18 cellular contexts compared by ENCODE assay signal in genomic region chr21:46486481-46487000, GRCh38. TPM values are rescaled to one million over a fixed set of nuclear protein-coding genes. Genes with fewer than 3 reads are reported as not detected.
DNase-seq lines count a peak whose midpoint lies in the region; ATAC-seq and TF ChIP-seq lines count a peak whose summit lies in the region.
"Had no signal": no experiment of that assay in that cellular context is flagged by ENCODE, and none has a peak within 500 bp of the region (broad histone marks: within the 10 kb centered on the region; RNA-seq: fewer than 3 reads in every experiment).

No MANE protein-coding gene starts in this region.

- H3K18ac ChIP-seq in IMR-90 (ENCODE audit: low read depth, low read length), result no peak overlapping the region

- CTCF ChIA-PET in IMR-90 (lab: Yijun Ruan, JAX), result interaction anchor here (1.1 kb wide), 1 partner anchor 31 kb away, joined by 3 read pairs; no protein-coding TSS in a partner anchor

- H2BK20ac ChIP-seq in IMR-90 (ENCODE audit: low read depth, low read length), result no peak overlapping the region

- no peaks in the 10 kb centered on the region for H3K27me3 ChIP-seq in IMR-90 (ENCODE audit: control insufficient read depth, insufficient read depth, low read length)
- H3K27me3 ChIP-seq: BE2C had no signal

- H2AK5ac ChIP-seq in IMR-90 (ENCODE audit: low read depth, low read length), result no peak overlapping the region

- TF ChIP-seq CTCF in IMR-90 (conservative IDR thresholded peaks at IDR 0.05; ENCODE audit: low read depth, low read length) (no peak), VCaP (conservative IDR thresholded peaks at IDR 0.05) (no peak)

- DNase-seq in DMS 273 (lab: John Stamatoyannopoulos, UW; ENCODE audit: unreplicated experiment), result peak; percentile 75
- DNase-seq in IMR-90, result peak; percentile 51
- DNase-seq in naive thymus-derived CD8-positive, alpha-beta T cell, result no peak
- no peak for DNase-seq in kidney glomerular epithelial cell (lab: John Stamatoyannopoulos, UW)
- DNase-seq: BE2C; CD4-positive, alpha-beta memory T cell; DMS79 treated with DMSO at 0.1 percent for 48 hours; GM23248; HCEC 1CT; KG1; NCI-H1092; NCI-H146; NCI-H2107; NCI-H446; NCI-H69 had no signal

- no peak overlapping the region for H3K4me3 Mint-ChIP-seq in naive thymus-derived CD8-positive, alpha-beta T cell
- no peak overlapping the region for H3K4me3 Mint-ChIP-seq in stimulated activated memory B cell treated with anti-CD40 and anti-IgM and Interleukin-4, amounts not matched to agents 10 μg/mL and 1 μg/mL and 100 μg/mL, for 72 hours
- H3K4me3 Mint-ChIP-seq: CD4-positive, alpha-beta memory T cell had no signal

- H3K27ac ChIP-seq in IMR-90 (ENCODE audit: insufficient read depth, low read length), result no peak overlapping the region
- peak overlapping the region; percentile 85 for H3K27ac ChIP-seq in VCaP
- H3K27ac ChIP-seq: GM23248 had no signal

- no peak overlapping the region for H3K4me3 ChIP-seq in IMR-90 (ENCODE audit: insufficient read depth, low read depth, low read length)
- H3K4me3 ChIP-seq: GM23248 had no signal

- H3K56ac ChIP-seq in IMR-90 (ENCODE audit: extremely low read depth, insufficient read depth, low read length), result no peak overlapping the region

- H3K9me3 ChIP-seq in IMR-90 (ENCODE audit: control insufficient read depth, insufficient read depth, low read length), result no peaks in the 10 kb centered on the region
- H3K9me3 ChIP-seq: BE2C had no signal

- no peak for ATAC-seq in IMR-90 (ENCODE audit: low read depth)
- ATAC-seq in naive thymus-derived CD8-positive, alpha-beta T cell, result no peak
- ATAC-seq in stimulated activated memory B cell treated with anti-CD40 and anti-IgM and Interleukin-4, amounts not matched to agents 10 μg/mL and 1 μg/mL and 100 μg/mL, for 72 hours, result no peak
- no peak for ATAC-seq in GM19351 (IDR thresholded peaks at IDR 0.05; ENCODE audit: unreplicated experiment)

- intact Hi-C loops in IMR-90 (cut with micrococcal nuclease), result no loop called here

- H2BK5ac ChIP-seq in IMR-90 (ENCODE audit: low read depth, low read length, poor library complexity, severe bottlenecking), result no peak overlapping the region

- H4K5ac ChIP-seq in IMR-90 (ENCODE audit: low read depth, low read length), result no peak overlapping the region

- no peak overlapping the region for H2AK9ac ChIP-seq in IMR-90 (replicated peaks; ENCODE audit: low read depth, low read length, poor library complexity)

- no peak overlapping the region for H2BK15ac ChIP-seq in IMR-90 (ENCODE audit: low read depth, low read length)

- H3K23ac ChIP-seq in IMR-90 (ENCODE audit: low read depth, low read length), result no peak overlapping the region

- dilution Hi-C loops in IMR-90 (cut with HindIII; ENCODE audit: low sequenced_read_pairs, unreplicated experiment), result no loop called here

- POLR2A ChIA-PET in IMR-90 (lab: Charles Lee; ENCODE audit: unreplicated experiment), result no interaction called here
- POLR2A ChIA-PET in naive thymus-derived CD8-positive, alpha-beta T cell (lab: Charles Lee), result no interaction called here

- in situ Hi-C loops in IMR-90 (cut with MboI; ENCODE audit: low sequenced_read_pairs), result no loop called here

- TF ChIP-seq RAD21 in IMR-90 (IDR thresholded peaks at IDR 0.05; ENCODE audit: low read length), result no peak

- TF ChIP-seq POLR2A in IMR-90 (IDR thresholded peaks at IDR 0.05; ENCODE audit: low read depth, low read length), result no peak

- no peak overlapping the region for H3K14ac ChIP-seq in IMR-90 (replicated peaks; ENCODE audit: low read depth, low read length)

- H3K27me3 Mint-ChIP-seq in naive thymus-derived CD8-positive, alpha-beta T cell, result no peaks in the 10 kb centered on the region
- no peaks in the 10 kb centered on the region for H3K27me3 Mint-ChIP-seq in stimulated activated memory B cell treated with anti-CD40 and anti-IgM and Interleukin-4, amounts not matched to agents 10 μg/mL and 1 μg/mL and 100 μg/mL, for 72 hours
- H3K27me3 Mint-ChIP-seq: CD4-positive, alpha-beta memory T cell had no signal

- H3K27ac Mint-ChIP-seq in naive thymus-derived CD8-positive, alpha-beta T cell, result peak overlapping the region in 6 of 10 donors; percentile 2 to 74 (median 52)
- H3K27ac Mint-ChIP-seq in stimulated activated memory B cell treated with anti-CD40 and anti-IgM and Interleukin-4, amounts not matched to agents 10 μg/mL and 1 μg/mL and 100 μg/mL, for 72 hours, result no peak overlapping the region

- no peak overlapping the region for H4K8ac ChIP-seq in IMR-90 (ENCODE audit: low read depth in 2 of 2, low read length in 2 of 2)

- H3K9me1 ChIP-seq in IMR-90 (ENCODE audit: insufficient read depth, low read length), result peaks cover 11% of the 10 kb centered on the region

- H3K79me1 ChIP-seq in IMR-90 (ENCODE audit: low read depth in 1 of 2, low read length in 2 of 2), result peaks cover 35 to 63% of the 10 kb centered on the region in 2 experiments

- no peak overlapping the region for H4K91ac ChIP-seq in IMR-90 (ENCODE audit: insufficient read depth, low read depth, low read length)

- H3K9me3 Mint-ChIP-seq in naive thymus-derived CD8-positive, alpha-beta T cell, result no peaks in the 10 kb centered on the region
- H3K9me3 Mint-ChIP-seq in stimulated activated memory B cell treated with anti-CD40 and anti-IgM and Interleukin-4, amounts not matched to agents 10 μg/mL and 1 μg/mL and 100 μg/mL, for 72 hours, result no peaks in the 10 kb centered on the region
- H3K9me3 Mint-ChIP-seq: CD4-positive, alpha-beta memory T cell had no signal

- H3K36me3 ChIP-seq in IMR-90 (ENCODE audit: control insufficient read depth, insufficient read depth, low read length), result peaks cover 7% of the 10 kb centered on the region

- BruUV-seq in IMR-90 (replicated peaks; lab: Mats Ljungman, UMichigan), result no TSS peak

- peaks cover 1 to 55% (median 14%) of the 10 kb centered on the region in 3 donors for H3K36me3 Mint-ChIP-seq in naive thymus-derived CD8-positive, alpha-beta T cell
- peaks cover 34% of the 10 kb centered on the region for H3K36me3 Mint-ChIP-seq in stimulated activated memory B cell treated with anti-CD40 and anti-IgM and Interleukin-4, amounts not matched to agents 10 μg/mL and 1 μg/mL and 100 μg/mL, for 72 hours

- no peak overlapping the region for H3K4ac ChIP-seq in IMR-90 (ENCODE audit: low read depth, low read length)

- WGBS in IMR-90 (ENCODE audit: extremely low coverage in 2 of 2, insufficient read length in 1 of 2), 2 experiments, result no CpG with 5 or more reads among the region's 3 CpGs

- no peak overlapping the region for H2AFZ ChIP-seq in IMR-90 (replicated peaks; ENCODE audit: low read length, poor library complexity)
- H2AFZ ChIP-seq: GM23248 had no signal

- H3K4me1 ChIP-seq in IMR-90 (ENCODE audit: control insufficient read depth, insufficient read depth, low read length), result 0 out of 2 replicates have a peak, but pooled peaks cover 2% of the 10 kb centered on the region
- H3K4me1 ChIP-seq: BE2C had no signal

- H2BK120ac ChIP-seq in IMR-90 (ENCODE audit: low read depth, low read length), result no peak overlapping the region

- no peak overlapping the region for H3K4me2 ChIP-seq in IMR-90 (ENCODE audit: low read depth, low read length)

- peaks cover 11 to 74% (median 45%) of the 10 kb centered on the region in 4 donors for H3K4me1 Mint-ChIP-seq in naive thymus-derived CD8-positive, alpha-beta T cell
- peaks cover 12% of the 10 kb centered on the region for H3K4me1 Mint-ChIP-seq in stimulated activated memory B cell treated with anti-CD40 and anti-IgM and Interleukin-4, amounts not matched to agents 10 μg/mL and 1 μg/mL and 100 μg/mL, for 72 hours

- H4K20me1 ChIP-seq in IMR-90 (ENCODE audit: insufficient read depth, low read length), result peaks cover 15% of the 10 kb centered on the region; the same call in 1 of the 2 replicates

- H3K9ac ChIP-seq in IMR-90 (ENCODE audit: low read depth, low read length), result no peak overlapping the region
- H3K9ac ChIP-seq: GM23248 had no signal

TF ChIP-seq in IMR-90, 13 proteins besides CTCF, POLR2A, EP300 and RAD21 (continues in another document):
- no peak for TF ChIP-seq MAZ (IDR thresholded peaks at IDR 0.05; ENCODE audit: borderline replicate concordance, low read depth, low read length)
- TF ChIP-seq SMC3 (IDR thresholded peaks at IDR 0.05; ENCODE audit: low read depth, low read length), result no peak
- TF ChIP-seq ELK1 (IDR thresholded peaks at IDR 0.05; ENCODE audit: borderline replicate concordance, low read depth, low read length), result no peak
- no peak for TF ChIP-seq FOS (IDR thresholded peaks at IDR 0.05; ENCODE audit: low read depth, low read length)
- TF ChIP-seq NFE2L2 (IDR thresholded peaks at IDR 0.05; ENCODE audit: low read depth, low read length), result no peak
- TF ChIP-seq CEBPB (IDR thresholded peaks at IDR 0.05; ENCODE audit: low read depth, low read length), result no peak
- TF ChIP-seq, protein P1, sequence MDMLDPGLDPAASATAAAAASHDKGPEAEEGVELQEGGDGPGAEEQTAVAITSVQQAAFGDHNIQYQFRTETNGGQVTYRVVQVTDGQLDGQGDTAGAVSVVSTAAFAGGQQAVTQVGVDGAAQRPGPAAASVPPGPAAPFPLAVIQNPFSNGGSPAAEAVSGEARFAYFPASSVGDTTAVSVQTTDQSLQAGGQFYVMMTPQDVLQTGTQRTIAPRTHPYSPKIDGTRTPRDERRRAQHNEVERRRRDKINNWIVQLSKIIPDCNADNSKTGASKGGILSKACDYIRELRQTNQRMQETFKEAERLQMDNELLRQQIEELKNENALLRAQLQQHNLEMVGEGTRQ (IDR thresholded peaks at IDR 0.05; ENCODE audit: low read depth, low read length), result no peak
- no peak for TF ChIP-seq RFX5 (IDR thresholded peaks at IDR 0.05; ENCODE audit: low read depth, low read length)
- no peak for TF ChIP-seq CHD1 (IDR thresholded peaks at IDR 0.05; ENCODE audit: low read depth, low read length)
- TF ChIP-seq MXI1 (IDR thresholded peaks at IDR 0.05; ENCODE audit: borderline replicate concordance, low read depth, low read length), result no peak
- no peak for TF ChIP-seq MAFK (IDR thresholded peaks at IDR 0.05; ENCODE audit: low read depth, low read length)
- no peak for TF ChIP-seq BHLHE40 (IDR thresholded peaks at IDR 0.05; ENCODE audit: low read depth, low read length)

RNA-seq across cellular contexts. Expression of gene DIP2A, which starts 27.9 kb away (rescaled TPM):
- total RNA-seq in IMR-90 (2012; rRNA removed), result 17.9 and 19.4 TPM in 2 replicates
- polyA plus RNA-seq in IMR-90 (2012; rRNA removed), result 22.7 and 24.3 TPM in 2 replicates
- polyA plus RNA-seq in IMR-90 (2012; cell fraction: cytosol; rRNA removed), result 10.6 and 14.5 TPM in 2 replicates
- polyA plus RNA-seq in IMR-90 (2012; cell fraction: nucleus; rRNA removed; ENCODE audit: low replicate concordance), result 83.5 and 90.7 TPM in 2 replicates
- 100 to 1,000 TPM; 158 to 163 TPM for total RNA-seq in naive thymus-derived CD8-positive, alpha-beta T cell
- 10 to 100 TPM; 26.8 to 33.6 (median 28.6) TPM for polyA plus RNA-seq in naive thymus-derived CD8-positive, alpha-beta T cell

Comparison
In these comparisons a context has a peak if more than half of its experiments do, and no peak if none do; other contexts are left out.
1. DNase-seq: peak in DMS 273 (single experiment) and IMR-90 (single experiment); none in naive thymus-derived CD8-positive, alpha-beta T cell (0 of 10) and kidney glomerular epithelial cell (single experiment).